19 cellular contexts compared by ENCODE assay signal in the genomic region with DNA sequence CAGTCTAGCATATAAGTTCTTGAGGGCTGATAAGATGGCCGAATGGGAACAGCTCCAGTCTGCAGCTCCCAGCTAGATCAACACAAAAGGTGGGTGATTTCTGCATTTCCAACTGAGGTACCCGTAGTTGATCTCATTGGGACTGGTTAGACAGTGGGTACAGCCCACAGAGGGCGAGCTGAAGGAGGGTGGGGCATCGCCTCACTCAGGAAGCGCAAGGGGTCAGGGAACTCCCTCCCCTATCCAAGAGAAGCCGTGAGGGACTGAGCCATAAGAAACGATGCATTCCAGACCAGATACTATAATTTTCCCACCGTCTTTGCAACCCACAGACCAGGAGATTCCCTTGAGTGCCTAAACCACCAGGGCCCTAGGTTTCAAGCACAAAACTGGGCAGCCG.
"Had no signal": no experiment of that assay in that cellular context is flagged by ENCODE, and none has a peak within 500 bp of the region (broad histone marks: within the 10 kb centered on the region; RNA-seq: fewer than 3 reads in every experiment).

No MANE protein-coding gene starts in this region.

- H3K4me3 Mint-ChIP-seq: activated B cell treated with CpG ODN at 0.5 μM for 24 hours; activated CD8-positive, alpha-beta T cell treated with anti-CD3 and anti-CD28 coated beads, Interleukin-2, amount 10 ng/mL, durations not matched to agents 7 days and 5 days; activated naive CD8-positive, alpha-beta T cell treated with anti-CD3 and anti-CD28 coated beads, Interleukin-2, amount 10 ng/mL, durations not matched to agents 7 days and 5 days; activated T-cell treated with anti-CD3 and anti-CD28 coated beads, Interleukin-2, amount 50 U/mL, for 72 hours; central memory CD8-positive, alpha-beta T cell; neural crest cell; T-helper 17 cell had no signal

- H3K27me3 Mint-ChIP-seq: activated B cell treated with CpG ODN at 0.5 μM for 24 hours; activated naive CD8-positive, alpha-beta T cell treated with anti-CD3 and anti-CD28 coated beads, Interleukin-2, amount 10 ng/mL, durations not matched to agents 7 days and 5 days; central memory CD8-positive, alpha-beta T cell; T-helper 17 cell had no signal

- H3K27ac Mint-ChIP-seq: activated B cell treated with CpG ODN at 0.5 μM for 24 hours; activated CD8-positive, alpha-beta T cell treated with anti-CD3 and anti-CD28 coated beads, Interleukin-2, amount 10 ng/mL, durations not matched to agents 7 days and 5 days; activated naive CD8-positive, alpha-beta T cell treated with anti-CD3 and anti-CD28 coated beads, Interleukin-2, amount 10 ng/mL, durations not matched to agents 7 days and 5 days; activated T-cell treated with anti-CD3 and anti-CD28 coated beads, Interleukin-2, amount 50 U/mL, for 72 hours; T-helper 17 cell had no signal

- H3K36me3 Mint-ChIP-seq: activated naive CD8-positive, alpha-beta T cell treated with anti-CD3 and anti-CD28 coated beads, Interleukin-2, amount 10 ng/mL, durations not matched to agents 7 days and 5 days had no signal

- H3K4me1 Mint-ChIP-seq: activated B cell treated with CpG ODN at 0.5 μM for 24 hours; activated naive CD8-positive, alpha-beta T cell treated with anti-CD3 and anti-CD28 coated beads, Interleukin-2, amount 10 ng/mL, durations not matched to agents 7 days and 5 days; central memory CD8-positive, alpha-beta T cell; T-helper 17 cell had no signal

- H3K27me3 ChIP-seq: brain microvascular endothelial cell, esophagus muscularis mucosa, pancreas, sigmoid colon had no signal

- H3K27ac ChIP-seq: brain microvascular endothelial cell, coronary artery, esophagus muscularis mucosa, pancreas, sigmoid colon had no signal

- H3K4me3 ChIP-seq: coronary artery, esophagus muscularis mucosa, pancreas had no signal

- H3K9me3 ChIP-seq: pancreas, sigmoid colon had no signal

- ATAC-seq: activated CD8-positive, alpha-beta T cell treated with anti-CD3 and anti-CD28 coated beads, Interleukin-2, amount 10 ng/mL, durations not matched to agents 7 days and 5 days; activated T-cell treated with anti-CD3 and anti-CD28 coated beads, Interleukin-2, amount 50 U/mL, for 72 hours; pancreas; T-helper 17 cell had no signal

- H3K4me1 ChIP-seq: pancreas, sigmoid colon had no signal

- H3K36me3 ChIP-seq: brain microvascular endothelial cell, esophagus muscularis mucosa, pancreas, sigmoid colon had no signal

- H3K9me3 Mint-ChIP-seq: activated naive CD8-positive, alpha-beta T cell treated with anti-CD3 and anti-CD28 coated beads, Interleukin-2, amount 10 ng/mL, durations not matched to agents 7 days and 5 days had no signal

- DNase-seq: activated B cell treated with CpG ODN at 0.5 μM for 24 hours; activated CD4-positive, alpha-beta T cell treated with anti-CD3 and anti-CD28 coated beads for 48 hours; activated CD8-positive, alpha-beta memory T cell treated with anti-CD3 and anti-CD28 coated beads, Interleukin-2, amount 50 U/mL, for 4 hours; activated CD8-positive, alpha-beta T cell treated with anti-CD3 and anti-CD28 coated beads, Interleukin-2, amount 10 ng/mL, durations not matched to agents 7 days and 5 days; activated naive CD4-positive, alpha-beta T cell; activated naive CD8-positive, alpha-beta T cell treated with anti-CD3 and anti-CD28 coated beads, Interleukin-2, amount 10 ng/mL, durations not matched to agents 7 days and 5 days; activated T-cell treated with anti-CD3 and anti-CD28 coated beads, Interleukin-2, amount 50 U/mL, for 72 hours; brain microvascular endothelial cell; kidney glomerular epithelial cell; sigmoid colon; stimulated activated CD4-positive, alpha-beta T cell treated with anti-CD3 and anti-CD28 coated beads, Interleukin-2, amount 100 ng/mL, for 48 hours; stimulated activated naive CD4-positive, alpha-beta T cell; T-helper 17 cell; trophoblast cell had no signal
